In the genomic region with DNA sequence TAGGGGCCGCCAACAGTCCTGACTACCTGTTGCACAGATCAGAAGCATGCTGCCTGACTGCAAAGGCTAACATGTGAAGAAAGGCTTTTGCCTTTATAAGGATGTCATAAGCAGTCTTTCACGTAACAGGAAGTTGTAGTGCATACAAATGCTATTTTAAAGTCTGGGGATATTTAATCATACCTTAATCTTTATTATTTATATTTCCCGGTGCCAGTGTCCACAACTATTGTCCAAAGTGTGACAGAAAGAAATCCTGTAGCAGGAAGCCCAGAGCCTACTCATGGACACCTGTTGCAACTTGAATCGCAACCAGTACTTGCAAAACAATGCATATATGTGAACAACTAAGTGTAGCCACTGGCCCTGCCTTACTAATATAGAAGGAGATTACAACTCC, we compare ENCODE assay signal across 30 cellular contexts.
DNase-seq lines count a peak whose midpoint lies in the region; ATAC-seq, FAIRE-seq and TF ChIP-seq lines count a peak whose summit lies in the region.
"Had no signal": no experiment of that assay in that cellular context is flagged by ENCODE, and none has a peak within 500 bp of the region (broad histone marks: within the 10 kb centered on the region; RNA-seq: fewer than 3 reads in every experiment).

No MANE protein-coding gene starts in this region.

- no peak overlapping the region for H3K4me3 ChIP-seq in left lung
- H3K4me3 ChIP-seq: BLaER1 treated with 17β-estradiol and CSF1 and Interleukin-3, amounts not matched to agents 10 nM and 100 nM; sigmoid colon; thyroid gland had no signal

- no peak for TF ChIP-seq POLR2A in GM12892 (IDR thresholded peaks at IDR 0.05; ENCODE audit: low read depth, low read length)

- CTCF ChIA-PET in Calu3 (lab: Charles Lee), result no interaction called here

- peaks cover 4 to 23% of the 10 kb centered on the region in 2 donors for H3K4me1 ChIP-seq in left lung
- H3K4me1 ChIP-seq: sigmoid colon had no signal

- DNase-seq in CD14-positive monocyte (ENCODE audit: low spot score) (no peak), Calu3 (peak; percentile 4), dermis blood vessel endothelial cell (peak; percentile 79), left lung (no peak), GM12892 (ENCODE audit: insufficient read length) (no peak), 8988T (no peak)
- DNase-seq: activated CD4-positive, alpha-beta T cell treated with anti-CD3 and anti-CD28 coated beads for 36 hours; activated CD8-positive, alpha-beta memory T cell treated with anti-CD3 and anti-CD28 coated beads, Interleukin-2, amount 50 U/mL, for 48 hours; activated CD8-positive, alpha-beta T cell treated with anti-CD3 and anti-CD28 coated beads for 36 hours; amniotic stem cell; NCI-H1092 treated with DMSO at 0.1 percent for 48 hours; NCI-H1694 treated with DMSO at 0.1 percent for 48 hours; NK-92 treated with Interleukin-12 subunit alpha and Interleukin-12 subunit beta, amount 100 ng/mL, for 24 hours; SHP77; sigmoid colon; stimulated activated CD4-positive, alpha-beta T cell treated with anti-CD3 and anti-CD28 coated beads, Interleukin-12 subunit alpha, Interleukin-12 subunit beta, amount 100 ng/mL, for 4 hours; stimulated activated CD4-positive, alpha-beta T cell treated with anti-CD3 and anti-CD28 coated beads, Interleukin-2, amount 100 ng/mL, for 48 hours had no signal

- H3K4me3 Mint-ChIP-seq in CD14-positive monocyte (no peak overlapping the region), Calu3 (ENCODE audit: low read depth, unreplicated experiment) (peak overlapping the region; percentile 37)
- H3K4me3 Mint-ChIP-seq: activated CD4-positive, alpha-beta T cell treated with anti-CD3 and anti-CD28 coated beads for 36 hours; activated CD8-positive, alpha-beta T cell treated with anti-CD3 and anti-CD28 coated beads for 36 hours; activated naive CD4-positive, alpha-beta T cell treated with anti-CD3 and anti-CD28 coated beads, Interleukin-2, amount 50 U/mL, for 24 hours; activated T-helper 17 cell treated with anti-CD3 and anti-CD28 coated beads, Interleukin-2, amount 50 U/mL, for 72 hours; brain; IgD-negative memory B cell; T-helper 2 cell treated with Interferon-gamma antibody and Interleukin-4, amounts not matched to agents 5 μg/mL and 100 μg/mL, for 36 hours had no signal

- no TSS peak for BruUV-seq in Calu3 (replicated peaks; lab: Mats Ljungman, UMichigan)

- peak overlapping the region; percentile 53 to 71 for H3K27ac ChIP-seq in left lung
- H3K27ac ChIP-seq: BLaER1 treated with 17β-estradiol and CSF1 and Interleukin-3, amounts not matched to agents 10 nM and 100 nM; sigmoid colon; thyroid gland had no signal

- intact Hi-C loops in CD14-positive monocyte (cut with micrococcal nuclease), result loop anchor here in 1 of 2 donors (10.0 kb wide), 1 partner anchor 539 kb away; no protein-coding TSS in a partner anchor
- intact Hi-C loops in Calu3 (cut with micrococcal nuclease; ENCODE audit: unreplicated experiment), result loop anchor here (5.0 kb wide), 1 partner anchor 38 kb away; no protein-coding TSS in a partner anchor
- intact Hi-C loops in left lung (cut with DNase I), result no loop called here

- H3K36me3 ChIP-seq in left lung, result no peaks in the 10 kb centered on the region
- H3K36me3 ChIP-seq: BLaER1 treated with 17β-estradiol and CSF1 and Interleukin-3, amounts not matched to agents 10 nM and 100 nM; sigmoid colon; thyroid gland had no signal

- H3K27me3 Mint-ChIP-seq in CD14-positive monocyte (ENCODE audit: low read depth in 3 of 3), result peaks cover 0 to 2% (median 2%) of the 10 kb centered on the region in 3 donors
- no peaks in the 10 kb centered on the region for H3K27me3 Mint-ChIP-seq in Calu3 (ENCODE audit: unreplicated experiment)

- FAIRE-seq in GM12892 (lab: Jason Lieb, UNC), result no peak
- FAIRE-seq: GM19239, H1, islet of Langerhans had no signal

- H3K9me3 ChIP-seq in left lung, result no peaks in the 10 kb centered on the region
- H3K9me3 ChIP-seq: BLaER1 treated with 17β-estradiol and CSF1 and Interleukin-3, amounts not matched to agents 10 nM and 100 nM; sigmoid colon; thyroid gland had no signal

- H3K36me3 Mint-ChIP-seq in CD14-positive monocyte, result no peaks in the 10 kb centered on the region
- peaks cover 5% of the 10 kb centered on the region for H3K36me3 Mint-ChIP-seq in Calu3 (ENCODE audit: insufficient read depth, unreplicated experiment)
- H3K36me3 Mint-ChIP-seq: activated naive CD4-positive, alpha-beta T cell treated with anti-CD3 and anti-CD28 coated beads, Interleukin-2, amount 50 U/mL, for 24 hours; brain; naive thymus-derived CD8-positive, alpha-beta T cell had no signal

- H3K27ac Mint-ChIP-seq in CD14-positive monocyte, result peak overlapping the region in 6 of 7 donors; percentile 8 to 78 (median 54)
- peak overlapping the region; percentile 16 for H3K27ac Mint-ChIP-seq in Calu3 (ENCODE audit: unreplicated experiment)
- H3K27ac Mint-ChIP-seq: activated CD4-positive, alpha-beta T cell treated with anti-CD3 and anti-CD28 coated beads for 36 hours; activated CD8-positive, alpha-beta T cell treated with anti-CD3 and anti-CD28 coated beads for 36 hours; activated naive CD4-positive, alpha-beta T cell treated with anti-CD3 and anti-CD28 coated beads, Interleukin-2, amount 50 U/mL, for 24 hours; activated T-helper 17 cell treated with anti-CD3 and anti-CD28 coated beads, Interleukin-2, amount 50 U/mL, for 72 hours; brain; IgD-negative memory B cell; T-helper 2 cell treated with Interferon-gamma antibody and Interleukin-4, amounts not matched to agents 5 μg/mL and 100 μg/mL, for 36 hours had no signal

- H3K27me3 ChIP-seq in left lung, result no peaks in the 10 kb centered on the region
- H3K27me3 ChIP-seq: BLaER1 treated with 17β-estradiol and CSF1 and Interleukin-3, amounts not matched to agents 10 nM and 100 nM; sigmoid colon; thyroid gland had no signal

- H3K4me1 Mint-ChIP-seq in CD14-positive monocyte, result peaks cover 26% of the 10 kb centered on the region
- H3K4me1 Mint-ChIP-seq in Calu3 (ENCODE audit: low read depth, unreplicated experiment), result peaks cover 11% of the 10 kb centered on the region
- H3K4me1 Mint-ChIP-seq: brain had no signal

- TF ChIP-seq CTCF in CD14-positive monocyte (IDR thresholded peaks at IDR 0.05) (no peak), Calu3 (IDR thresholded peaks at IDR 0.05; ENCODE audit: unreplicated experiment) (no peak), left lung (IDR thresholded peaks at IDR 0.05) (no peak)

- peak; percentile 74 for ATAC-seq in left lung
- no peak for ATAC-seq in GM21367 (IDR thresholded peaks at IDR 0.05; ENCODE audit: unreplicated experiment)
- ATAC-seq: activated CD4-positive, alpha-beta T cell treated with anti-CD3 and anti-CD28 coated beads for 36 hours; activated CD8-positive, alpha-beta T cell treated with anti-CD3 and anti-CD28 coated beads for 36 hours; activated T-helper 17 cell treated with anti-CD3 and anti-CD28 coated beads, Interleukin-2, amount 50 U/mL, for 72 hours; Panc1 had no signal

- H3K9me3 Mint-ChIP-seq in CD14-positive monocyte (no peaks in the 10 kb centered on the region), Calu3 (ENCODE audit: low read depth, unreplicated experiment) (no peaks in the 10 kb centered on the region)
- H3K9me3 Mint-ChIP-seq: activated CD8-positive, alpha-beta T cell treated with anti-CD3 and anti-CD28 coated beads for 36 hours; activated naive CD4-positive, alpha-beta T cell treated with anti-CD3 and anti-CD28 coated beads, Interleukin-2, amount 50 U/mL, for 24 hours; activated T-helper 17 cell treated with anti-CD3 and anti-CD28 coated beads, Interleukin-2, amount 50 U/mL, for 72 hours; brain; IgD-negative memory B cell; naive thymus-derived CD8-positive, alpha-beta T cell; T-helper 2 cell treated with Interferon-gamma antibody and Interleukin-4, amounts not matched to agents 5 μg/mL and 100 μg/mL, for 36 hours had no signal

Comparison
In these comparisons a context has a peak if more than half of its experiments do, and no peak if none do; other contexts are left out.
1. DNase-seq: peak in Calu3 (single experiment) and dermis blood vessel endothelial cell (single experiment); none in CD14-positive monocyte (single experiment), left lung (0 of 2), GM12892 (single experiment) and 8988T (single experiment).